In the genomic region with DNA sequence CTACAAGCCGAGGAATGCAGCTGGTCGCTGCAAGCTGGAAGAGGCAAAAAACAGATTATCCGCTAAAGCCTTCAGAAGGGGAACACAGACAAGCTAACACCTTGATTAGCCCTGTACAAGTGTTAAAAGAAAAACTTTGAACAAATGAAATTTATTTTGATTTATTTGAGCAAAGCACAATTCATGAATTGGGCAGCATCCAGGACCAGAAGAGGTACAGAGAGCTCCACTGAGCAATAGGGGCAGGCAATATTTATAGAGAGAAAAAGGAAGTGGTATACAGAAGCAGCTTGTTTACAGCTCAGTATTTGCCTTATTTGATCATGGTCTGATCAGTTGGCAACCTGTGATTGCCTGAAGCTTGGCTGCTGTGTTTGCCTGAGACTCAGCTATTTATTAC, we compare ENCODE assay signal across 13 cellular contexts.
DNase-seq lines count a peak whose midpoint lies in the region.
"Had no signal": no experiment of that assay in that cellular context is flagged by ENCODE, and none has a peak within 500 bp of the region (broad histone marks: within the 10 kb centered on the region; RNA-seq: fewer than 3 reads in every experiment).

No MANE protein-coding gene starts in this region.

- peak; percentile 14 for DNase-seq in SIG-M5 treated with dmso at 0.1 percent for 504 hours (lab: John Stamatoyannopoulos, UW; ENCODE audit: unreplicated experiment)
- DNase-seq in SIG-M5 (lab: John Stamatoyannopoulos, UW), result no peak
- peak; percentile 30 for DNase-seq in OCI-M1 (lab: John Stamatoyannopoulos, UW)
- DNase-seq in NCI-H2171 (lab: John Stamatoyannopoulos, UW), result no peak
- no peak for DNase-seq in stimulated activated CD4-positive, alpha-beta T cell treated with anti-CD3 and anti-CD28 coated beads, Interleukin-2, amount 100 ng/mL, for 24 hours
- no peak for DNase-seq in stimulated activated CD4-positive, alpha-beta T cell treated with anti-CD3 and anti-CD28 coated beads, Interleukin-4, amount 100 ng/mL, for 1 hour
- DNase-seq: CD4-positive, alpha-beta T cell; DMS153; NCI-H1436; NCI-H1930; NCI-H345; NCI-H524 treated with DMSO at 0.1 percent for 48 hours; Peyer's patch had no signal

Comparison
In these comparisons a context has a peak if more than half of its experiments do, and no peak if none do; other contexts are left out.
1. DNase-seq: peak in SIG-M5 treated with dmso at 0.1 percent for 504 hours (single experiment) and OCI-M1 (single experiment); none in SIG-M5 (single experiment), NCI-H2171 (single experiment), stimulated activated CD4-positive, alpha-beta T cell treated with anti-CD3 and anti-CD28 coated beads, Interleukin-2, amount 100 ng/mL, for 24 hours (0 of 2) and stimulated activated CD4-positive, alpha-beta T cell treated with anti-CD3 and anti-CD28 coated beads, Interleukin-4, amount 100 ng/mL, for 1 hour (single experiment).